In genomic region chr1:97350662-97351061, GRCh38 we compare ENCODE assay signal across 29 cellular contexts.
DNase-seq lines count a peak whose midpoint lies in the region; ATAC-seq, FAIRE-seq and TF ChIP-seq lines count a peak whose summit lies in the region.
"Had no signal": no experiment of that assay in that cellular context is flagged by ENCODE, and none has a peak within 500 bp of the region (broad histone marks: within the 10 kb centered on the region; RNA-seq: fewer than 3 reads in every experiment).

No MANE protein-coding gene starts in this region.

- intact Hi-C loops in naive thymus-derived CD4-positive, alpha-beta T cell (cut with micrococcal nuclease), result no loop called here
- intact Hi-C loops in A673 (cut with micrococcal nuclease; ENCODE audit: unreplicated experiment), result no loop called here

- H3F3A ChIP-seq in GM23248 (ENCODE audit: insufficient read depth), result peaks cover 17% of the 10 kb centered on the region; the same call in 1 of the 2 replicates

- H3K9me3 Mint-ChIP-seq in naive thymus-derived CD4-positive, alpha-beta T cell, result peaks cover 0 to 5% (median 0%) of the 10 kb centered on the region in 11 donors
- H3K9me3 Mint-ChIP-seq: activated B cell treated with CpG ODN at 0.5 μM for 24 hours; activated naive CD4-positive, alpha-beta T cell treated with anti-CD3 and anti-CD28 coated beads, Interleukin-2, amount 50 U/mL, for 72 hours; activated T-helper 2 cell treated with anti-CD3 and anti-CD28 coated beads, Interferon-gamma antibody, Interleukin-2, Interleukin-4, amounts not matched to agents 10 μg/mL and 5 μg/mL and 100 μg/mL, durations not matched to agents 14 hours and 24 hours and 36 hours; brain; stimulated activated naive B cell treated with anti-CD40 and anti-IgM and Interleukin-4, amounts not matched to agents 10 μg/mL and 1 μg/mL and 100 μg/mL, for 72 hours had no signal

- in situ Hi-C loops in GM23248 (cut with MboI), result no loop called here

- H3K4me1 Mint-ChIP-seq in naive thymus-derived CD4-positive, alpha-beta T cell, result no peaks in the 10 kb centered on the region
- H3K4me1 Mint-ChIP-seq: activated B cell treated with CpG ODN at 0.5 μM for 24 hours had no signal

- no peaks in the 10 kb centered on the region for H3K9me3 ChIP-seq in A549
- H3K9me3 ChIP-seq in GM23248 (ENCODE audit: low read depth), result no peaks in the 10 kb centered on the region
- H3K9me3 ChIP-seq in naive thymus-derived CD4-positive, alpha-beta T cell (ENCODE audit: control insufficient read depth in 2 of 3, low read length in 3 of 3), result no peaks in the 10 kb centered on the region
- no peaks in the 10 kb centered on the region for H3K9me3 ChIP-seq in right atrium auricular region
- H3K9me3 ChIP-seq in A673 (ENCODE audit: low read depth, low read length, poor library complexity, severe bottlenecking), result no peaks in the 10 kb centered on the region
- H3K9me3 ChIP-seq: BLaER1 treated with 17β-estradiol and CSF1 and Interleukin-3, amounts not matched to agents 10 nM and 100 nM; thoracic aorta; vagina had no signal

- TF ChIP-seq POLR2A in A549 (IDR thresholded peaks at IDR 0.05; ENCODE audit: low read length), result no peak

- H3K27me3 Mint-ChIP-seq in naive thymus-derived CD4-positive, alpha-beta T cell, result no peaks in the 10 kb centered on the region
- H3K27me3 Mint-ChIP-seq: activated B cell treated with CpG ODN at 0.5 μM for 24 hours; brain; stimulated activated naive B cell treated with anti-CD40 and anti-IgM and Interleukin-4, amounts not matched to agents 10 μg/mL and 1 μg/mL and 100 μg/mL, for 72 hours had no signal

- TF ChIP-seq RAD21 in A549 (conservative IDR thresholded peaks at IDR 0.05 in 1 of 2, IDR thresholded peaks at IDR 0.05 in 1 of 2), result no peak

- H3K4me1 ChIP-seq in A549 (peaks cover 8% of the 10 kb centered on the region), GM23248 (ENCODE audit: insufficient read depth) (peaks cover 19% of the 10 kb centered on the region), right atrium auricular region (peaks cover 0 to 7% of the 10 kb centered on the region in 2 donors), A673 (ENCODE audit: insufficient read depth, low read length, poor library complexity, severe bottlenecking) (peaks cover 4% of the 10 kb centered on the region)
- H3K4me1 ChIP-seq in naive thymus-derived CD4-positive, alpha-beta T cell (ENCODE audit: control insufficient read depth in 2 of 2, insufficient read depth in 2 of 2, low read length in 2 of 2), result no peaks in the 10 kb centered on the region

- H3K36me3 Mint-ChIP-seq in naive thymus-derived CD4-positive, alpha-beta T cell, result peaks cover 0 to 54% (median 46%) of the 10 kb centered on the region in 5 donors

- no peaks in the 10 kb centered on the region for H4K20me1 ChIP-seq in GM23248 (ENCODE audit: insufficient read depth)
- H4K20me1 ChIP-seq: BLaER1 treated with 17β-estradiol and CSF1 and Interleukin-3, amounts not matched to agents 10 nM and 100 nM had no signal

- TF ChIP-seq CTCF in A549 (IDR thresholded peaks at IDR 0.05) (no peak), choroid plexus epithelial cell (conservative IDR thresholded peaks at IDR 0.05; ENCODE audit: low read depth, low read length) (no peak), right atrium auricular region (IDR thresholded peaks at IDR 0.05) (no peak), A673 (conservative IDR thresholded peaks at IDR 0.05; ENCODE audit: low read depth, low read length) (no peak)

- H2AFZ ChIP-seq in GM23248, result no peak overlapping the region

- H3K4me3 ChIP-seq in A549 (no peak overlapping the region), GM23248 (no peak overlapping the region), choroid plexus epithelial cell (ENCODE audit: low read depth, low read length) (no peak overlapping the region), right atrium auricular region (no peak overlapping the region), A673 (ENCODE audit: low read depth, low read length, poor library complexity, severe bottlenecking) (no peak overlapping the region)
- no peak overlapping the region for H3K4me3 ChIP-seq in naive thymus-derived CD4-positive, alpha-beta T cell (ENCODE audit: low read length)
- H3K4me3 ChIP-seq: BLaER1 treated with 17β-estradiol and CSF1 and Interleukin-3, amounts not matched to agents 10 nM and 100 nM; thoracic aorta; vagina had no signal

- H3K27ac ChIP-seq in A549 (no peak overlapping the region), GM23248 (no peak overlapping the region), right atrium auricular region (no peak overlapping the region), A673 (ENCODE audit: low read depth, low read length, poor library complexity, severe bottlenecking) (no peak overlapping the region)
- H3K27ac ChIP-seq in naive thymus-derived CD4-positive, alpha-beta T cell (ENCODE audit: low read depth, low read length), result no peak overlapping the region
- H3K27ac ChIP-seq: BLaER1 treated with 17β-estradiol and CSF1 and Interleukin-3, amounts not matched to agents 10 nM and 100 nM; thoracic aorta; vagina had no signal

- no peak overlapping the region for H3K27ac Mint-ChIP-seq in naive thymus-derived CD4-positive, alpha-beta T cell
- H3K27ac Mint-ChIP-seq: activated B cell treated with CpG ODN at 0.5 μM for 24 hours; activated naive CD4-positive, alpha-beta T cell treated with anti-CD3 and anti-CD28 coated beads, Interleukin-2, amount 50 U/mL, for 72 hours; activated T-helper 2 cell treated with anti-CD3 and anti-CD28 coated beads, Interferon-gamma antibody, Interleukin-2, Interleukin-4, amounts not matched to agents 10 μg/mL and 5 μg/mL and 100 μg/mL, durations not matched to agents 14 hours and 24 hours and 36 hours; brain; H9; stimulated activated naive B cell treated with anti-CD40 and anti-IgM and Interleukin-4, amounts not matched to agents 10 μg/mL and 1 μg/mL and 100 μg/mL, for 72 hours had no signal

- H3K9me2 ChIP-seq in GM23248 (ENCODE audit: insufficient read depth), result no peaks in the 10 kb centered on the region

- no peak for ATAC-seq in A549
- ATAC-seq in naive thymus-derived CD4-positive, alpha-beta T cell, result no peak
- ATAC-seq: stimulated activated naive B cell treated with anti-CD40 and anti-IgM and Interleukin-4, amounts not matched to agents 10 μg/mL and 1 μg/mL and 100 μg/mL, for 72 hours had no signal

- no peaks in the 10 kb centered on the region for H3K79me2 ChIP-seq in GM23248 (ENCODE audit: insufficient read depth)

- DNase-seq in A549 (ENCODE audit: low read depth in 1 of 2, low spot score in 1 of 2) (no peak), GM23248 (no peak), choroid plexus epithelial cell (ENCODE audit: low read depth) (peak; percentile 38), left kidney (ENCODE audit: low read depth, low spot score) (peak; percentile 5), right atrium auricular region (ENCODE audit: low spot score) (no peak), cerebellar cortex (ENCODE audit: low spot score) (no peak), A673 (ENCODE audit: low spot score) (no peak)
- no peak for DNase-seq in naive thymus-derived CD4-positive, alpha-beta T cell
- DNase-seq: activated B cell treated with CpG ODN at 0.5 μM for 24 hours; activated CD4-positive, alpha-beta T cell treated with anti-CD3 and anti-CD28 coated beads, Interleukin-2, amount 50 U/mL, for 4 hours; activated CD8-positive, alpha-beta memory T cell treated with anti-CD3 and anti-CD28 coated beads, Interleukin-2, amount 50 U/mL, for 48 hours; effector CD4-positive, alpha-beta T cell; erythroblast; glutamatergic neuron; H9; kidney; mammary epithelial cell; NCI-H2081; NCI-H226; NCI-H748 treated with DMSO at 0.1 percent for 48 hours; nucleus accumbens; stimulated activated CD4-positive, alpha-beta T cell treated with anti-CD3 and anti-CD28 coated beads, Interleukin-4, amount 100 ng/mL, for 1 hour; stimulated activated naive B cell treated with anti-CD40 and anti-IgM and Interleukin-4, amounts not matched to agents 10 μg/mL and 1 μg/mL and 100 μg/mL, for 72 hours had no signal

- no peaks in the 10 kb centered on the region for H3K27me3 ChIP-seq in GM23248 (replicated peaks; ENCODE audit: insufficient read depth)
- H3K27me3 ChIP-seq in naive thymus-derived CD4-positive, alpha-beta T cell (ENCODE audit: control insufficient read depth in 2 of 2, insufficient read depth in 2 of 2, low read length in 2 of 2), result no peaks in the 10 kb centered on the region
- H3K27me3 ChIP-seq in right atrium auricular region, result no peaks in the 10 kb centered on the region
- no peaks in the 10 kb centered on the region for H3K27me3 ChIP-seq in A673 (replicated peaks; ENCODE audit: insufficient read depth, low read depth, low read length, poor library complexity)
- H3K27me3 ChIP-seq: BLaER1 treated with 17β-estradiol and CSF1 and Interleukin-3, amounts not matched to agents 10 nM and 100 nM; vagina had no signal

- BruUV-seq in A673 (replicated peaks; lab: Mats Ljungman, UMichigan), result no TSS peak

- CTCF ChIA-PET in A549 (lab: Yijun Ruan, JAX) (no interaction called here), A673 (lab: Charles Lee) (no interaction called here)
- CTCF ChIA-PET in naive thymus-derived CD4-positive, alpha-beta T cell (lab: Charles Lee), result no interaction called here

- H3K4me3 Mint-ChIP-seq in naive thymus-derived CD4-positive, alpha-beta T cell, result no peak overlapping the region
- H3K4me3 Mint-ChIP-seq: activated B cell treated with CpG ODN at 0.5 μM for 24 hours; brain; H9; stimulated activated naive B cell treated with anti-CD40 and anti-IgM and Interleukin-4, amounts not matched to agents 10 μg/mL and 1 μg/mL and 100 μg/mL, for 72 hours had no signal

- no peak for FAIRE-seq in A549 (lab: Jason Lieb, UNC)

- TF ChIP-seq EP300 in A549 (IDR thresholded peaks at IDR 0.05), result no peak

- H3K9ac ChIP-seq in GM23248, result no peak overlapping the region
- H3K9ac ChIP-seq: BLaER1 treated with 17β-estradiol and CSF1 and Interleukin-3, amounts not matched to agents 10 nM and 100 nM had no signal

- H3K36me3 ChIP-seq in GM23248 (ENCODE audit: low read depth) (peaks cover 3% of the 10 kb centered on the region; the same call in 1 of the 2 replicates), right atrium auricular region (no peaks in the 10 kb centered on the region), A673 (ENCODE audit: insufficient read depth, low read length, poor library complexity, severe bottlenecking) (no peaks in the 10 kb centered on the region)
- no peaks in the 10 kb centered on the region for H3K36me3 ChIP-seq in naive thymus-derived CD4-positive, alpha-beta T cell (ENCODE audit: control insufficient read depth in 2 of 3, insufficient read depth in 3 of 3, low read length in 3 of 3)
- H3K36me3 ChIP-seq: thoracic aorta, vagina had no signal

- POLR2A ChIA-PET in A549 (lab: Yijun Ruan, JAX) (no interaction called here), A673 (lab: Charles Lee; ENCODE audit: low non-redundant PET) (no interaction called here)
- POLR2A ChIA-PET in naive thymus-derived CD4-positive, alpha-beta T cell (lab: Charles Lee), result no interaction called here

- 18% methylated on average over 2 of the region's 2 CpGs for WGBS in A549 (ENCODE audit: missing lambda C conversion rate)
- WGBS in GM23248 (ENCODE audit: low coverage in 1 of 2, low lambda C conversion rate in 2 of 2, missing lambda C conversion rate in 2 of 2), 2 experiments, result 46 to 52% methylated on average over 2 of the region's 2 CpGs

- H3K4me2 ChIP-seq in A549 (peak overlapping the region; percentile 46), GM23248 (ENCODE audit: unreplicated experiment) (peak overlapping the region; percentile 22)
- H3K4me2 ChIP-seq: BLaER1 treated with 17β-estradiol and CSF1 and Interleukin-3, amounts not matched to agents 10 nM and 100 nM had no signal

Comparison
In these comparisons a context has a peak if more than half of its experiments do, and no peak if none do; other contexts are left out.
1. DNase-seq: peak in choroid plexus epithelial cell (single experiment) and left kidney (single experiment); none in A549 (0 of 2), GM23248 (single experiment), naive thymus-derived CD4-positive, alpha-beta T cell (0 of 9), right atrium auricular region (single experiment), cerebellar cortex (single experiment) and A673 (single experiment).